8 cellular contexts compared by ENCODE assay signal in the genomic region with DNA sequence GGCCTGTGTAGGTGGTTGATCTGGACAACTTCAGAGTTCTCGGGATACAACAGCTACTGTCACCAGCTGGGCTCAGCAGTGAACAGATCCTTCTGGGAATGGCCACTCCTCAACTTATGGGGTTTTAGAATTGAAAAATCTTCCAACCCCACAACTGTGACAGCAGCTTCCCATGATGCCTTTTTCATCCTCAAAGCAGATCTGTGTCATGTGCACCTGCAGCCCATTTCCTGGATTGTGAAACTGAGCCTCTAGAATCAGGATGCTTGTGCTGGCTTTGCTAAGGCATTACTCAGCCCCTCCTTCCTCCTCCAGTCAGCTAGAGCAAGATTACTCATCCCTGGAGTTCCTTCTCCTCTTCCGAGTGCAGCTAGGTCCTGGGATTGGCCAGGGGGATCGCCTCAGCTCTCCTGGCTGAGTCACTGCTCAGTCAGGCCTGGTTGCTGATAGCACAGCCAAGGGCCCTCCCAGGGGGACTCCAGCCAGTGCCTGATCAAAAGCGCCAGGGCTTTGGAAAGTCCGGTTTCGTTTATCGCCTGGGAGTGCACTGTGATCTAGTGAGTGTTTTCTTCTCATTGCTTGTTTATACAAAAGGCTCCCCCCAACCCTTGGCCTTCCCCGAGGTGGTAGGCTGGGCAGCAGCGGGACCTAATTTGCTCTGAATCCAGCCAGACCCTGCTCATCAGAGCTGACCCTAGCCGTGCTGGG. TPM values are rescaled to one million over a fixed set of nuclear protein-coding genes. Genes with fewer than 3 reads are reported as not detected.
DNase-seq lines count a peak whose midpoint lies in the region; ATAC-seq and TF ChIP-seq lines count a peak whose summit lies in the region.

No MANE protein-coding gene starts in this region.

- peak overlapping the region; percentile 89 for H3K27ac Mint-ChIP-seq in T-helper 1 cell treated with Interleukin-12 subunit alpha and Interleukin-12 subunit beta and Interleukin-4 antibody, amounts not matched to agents 30 μg/mL and 1 μg/mL, for 36 hours

- H3K4me3 ChIP-seq in left ventricle myocardium inferior: peak overlapping the region; percentile 39

- no peaks in the 10 kb centered on the region for H3K9me3 ChIP-seq in left ventricle myocardium inferior (replicated peaks)

- intact Hi-C loops in left ventricle myocardium inferior (cut with micrococcal nuclease): loop anchor here (10.0 kb wide), 1 partner anchor 49 kb away; no protein-coding TSS in a partner anchor

- no peaks in the 10 kb centered on the region for H3K36me3 ChIP-seq in left ventricle myocardium inferior

- peaks cover 45% of the 10 kb centered on the region for H3K4me1 Mint-ChIP-seq in T-helper 1 cell treated with Interleukin-12 subunit alpha and Interleukin-12 subunit beta and Interleukin-4 antibody, amounts not matched to agents 30 μg/mL and 1 μg/mL, for 36 hours (ENCODE audit: low read depth)

- H3K27me3 ChIP-seq in left ventricle myocardium inferior (ENCODE audit: low read depth): no peaks in the 10 kb centered on the region

- no peaks in the 10 kb centered on the region for H3K27me3 Mint-ChIP-seq in T-helper 1 cell treated with Interleukin-12 subunit alpha and Interleukin-12 subunit beta and Interleukin-4 antibody, amounts not matched to agents 30 μg/mL and 1 μg/mL, for 36 hours (ENCODE audit: low read depth)

- peaks cover 61% of the 10 kb centered on the region for H3K4me1 ChIP-seq in left ventricle myocardium inferior

- H3K36me3 Mint-ChIP-seq in T-helper 1 cell treated with Interleukin-12 subunit alpha and Interleukin-12 subunit beta and Interleukin-4 antibody, amounts not matched to agents 30 μg/mL and 1 μg/mL, for 36 hours (ENCODE audit: low read depth): no peaks in the 10 kb centered on the region

- peak; percentile 38 for TF ChIP-seq POLR2A in GM18505 (IDR thresholded peaks at IDR 0.05; ENCODE audit: borderline replicate concordance, extremely low read depth, insufficient read depth, insufficient read length)

- H3K27ac ChIP-seq in left ventricle myocardium inferior (replicated peaks): peak overlapping the region; percentile 93

- no peaks in the 10 kb centered on the region for H3K9me3 Mint-ChIP-seq in T-helper 1 cell treated with Interleukin-12 subunit alpha and Interleukin-12 subunit beta and Interleukin-4 antibody, amounts not matched to agents 30 μg/mL and 1 μg/mL, for 36 hours

- peak overlapping the region; percentile 73 for H3K4me3 Mint-ChIP-seq in T-helper 1 cell treated with Interleukin-12 subunit alpha and Interleukin-12 subunit beta and Interleukin-4 antibody, amounts not matched to agents 30 μg/mL and 1 μg/mL, for 36 hours

- DNase-seq in NCI-H1694 treated with DMSO at 0.1 percent for 48 hours (lab: John Stamatoyannopoulos, UW): peak; percentile 87
- DNase-seq in amygdala (lab: John Stamatoyannopoulos, UW): peak in 53 of 56 donors; percentile 23 to 87 (median 73)
- DNase-seq in left ventricle myocardium inferior: peak; percentile 94
- peak; percentile 81 for DNase-seq in putamen (ENCODE audit: low spot score)
- DNase-seq in cortex of kidney (lab: John Stamatoyannopoulos, UW): no peak

- peak; percentile 48 for ATAC-seq in GM18505 (IDR thresholded peaks at IDR 0.05; ENCODE audit: unreplicated experiment)
- peak; percentile 40 for ATAC-seq in HG02970 (IDR thresholded peaks at IDR 0.05; ENCODE audit: low FRiP score, unreplicated experiment)

- no peak for TF ChIP-seq CTCF in left ventricle myocardium inferior (IDR thresholded peaks at IDR 0.05; ENCODE audit: borderline replicate concordance)

RNA-seq across cellular contexts. Expression of a gene that starts 2.4 kb away (rescaled TPM):
- total RNA-seq in left ventricle myocardium inferior: 43.0 TPM
